In the genomic region with DNA sequence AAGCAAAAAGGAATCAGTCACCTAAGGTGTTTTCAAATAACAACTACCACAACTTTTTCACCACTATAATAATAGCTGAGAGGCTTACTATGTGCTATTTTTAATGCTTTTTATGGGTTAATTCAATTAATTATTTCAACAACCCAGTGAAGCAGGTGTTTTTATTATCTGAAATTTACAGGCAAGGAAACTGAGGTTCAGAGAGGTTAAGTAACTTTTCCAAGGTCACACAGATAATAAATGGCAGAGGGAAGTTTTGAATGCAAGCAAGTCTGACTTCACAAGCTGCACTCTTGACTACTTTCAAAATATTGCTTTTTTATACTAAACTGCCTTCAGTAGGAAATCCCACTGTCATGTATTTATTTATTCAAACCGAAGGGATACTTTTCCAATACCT, we compare ENCODE assay signal across 33 cellular contexts.
"Had no signal": no experiment of that assay in that cellular context is flagged by ENCODE, and none has a peak within 500 bp of the region (broad histone marks: within the 10 kb centered on the region; RNA-seq: fewer than 3 reads in every experiment).

No MANE protein-coding gene starts in this region.

- H3K36me3 ChIP-seq: ascending aorta, breast epithelium, cardiac muscle cell, colonic mucosa, esophagus squamous epithelium, gastroesophageal sphincter had no signal

- H3K4me3 Mint-ChIP-seq: activated CD4-positive, alpha-beta memory T cell treated with anti-CD3 and anti-CD28 coated beads, Interleukin-2, amount 10 ng/mL, durations not matched to agents 7 days and 5 days; activated CD4-positive, alpha-beta T cell treated with anti-CD3 and anti-CD28 coated beads, Interleukin-2, amount 10 ng/mL, durations not matched to agents 7 days and 5 days; activated naive CD8-positive, alpha-beta T cell treated with anti-CD3 and anti-CD28 coated beads, Interleukin-2, amount 10 ng/mL, durations not matched to agents 7 days and 5 days; activated T-cell treated with anti-CD3 and anti-CD28 coated beads, Interleukin-2, amount 50 U/mL, for 24 hours; activated T-cell treated with anti-CD3 and anti-CD28 coated beads, Interleukin-2, amount 50 U/mL, for 72 hours; brain; T-helper 17 cell; T-helper 2 cell treated with Interferon-gamma antibody and Interleukin-4, amounts not matched to agents 5 μg/mL and 100 μg/mL, for 36 hours; WTC11 had no signal

- H3K9me3 ChIP-seq: ascending aorta, breast epithelium, colonic mucosa, esophagus squamous epithelium, gastroesophageal sphincter had no signal

- H3K27ac ChIP-seq: ascending aorta, breast epithelium, cardiac muscle cell, colonic mucosa, epithelial cell of prostate, esophagus squamous epithelium, gastroesophageal sphincter had no signal

- H3K27me3 ChIP-seq: ascending aorta, breast epithelium, cardiac muscle cell, colonic mucosa, gastroesophageal sphincter had no signal

- H3K36me3 Mint-ChIP-seq: brain had no signal

- H3K4me3 ChIP-seq: ascending aorta, breast epithelium, cardiac muscle cell, colonic mucosa, esophagus squamous epithelium, gastroesophageal sphincter had no signal

- FAIRE-seq: endometrium, endothelial cell of umbilical vein had no signal

- ATAC-seq: activated naive CD4-positive, alpha-beta T cell treated with anti-CD3 and anti-CD28 coated beads, Interleukin-2, amount 50 U/mL, for 72 hours; activated T-cell treated with anti-CD3 and anti-CD28 coated beads, Interleukin-2, amount 50 U/mL, for 72 hours; gastroesophageal sphincter; T-helper 17 cell; WTC11 had no signal

- H3K4me1 ChIP-seq: breast epithelium, colonic mucosa had no signal

- H3K27ac Mint-ChIP-seq: activated CD4-positive, alpha-beta memory T cell treated with anti-CD3 and anti-CD28 coated beads, Interleukin-2, amount 10 ng/mL, durations not matched to agents 7 days and 5 days; activated CD4-positive, alpha-beta T cell treated with anti-CD3 and anti-CD28 coated beads, Interleukin-2, amount 10 ng/mL, durations not matched to agents 7 days and 5 days; activated naive CD4-positive, alpha-beta T cell treated with anti-CD3 and anti-CD28 coated beads, Interleukin-2, amount 50 U/mL, for 72 hours; activated naive CD8-positive, alpha-beta T cell treated with anti-CD3 and anti-CD28 coated beads, Interleukin-2, amount 10 ng/mL, durations not matched to agents 7 days and 5 days; activated T-cell treated with anti-CD3 and anti-CD28 coated beads, Interleukin-2, amount 50 U/mL, for 24 hours; activated T-cell treated with anti-CD3 and anti-CD28 coated beads, Interleukin-2, amount 50 U/mL, for 72 hours; brain; T-helper 17 cell; T-helper 2 cell treated with Interferon-gamma antibody and Interleukin-4, amounts not matched to agents 5 μg/mL and 100 μg/mL, for 36 hours; WTC11 had no signal

- H3K9me3 Mint-ChIP-seq: activated CD4-positive, alpha-beta memory T cell treated with anti-CD3 and anti-CD28 coated beads, Interleukin-2, amount 10 ng/mL, durations not matched to agents 7 days and 5 days; activated CD4-positive, alpha-beta T cell treated with anti-CD3 and anti-CD28 coated beads, Interleukin-2, amount 10 ng/mL, durations not matched to agents 7 days and 5 days; activated naive CD4-positive, alpha-beta T cell treated with anti-CD3 and anti-CD28 coated beads, Interleukin-2, amount 50 U/mL, for 72 hours; activated naive CD8-positive, alpha-beta T cell treated with anti-CD3 and anti-CD28 coated beads, Interleukin-2, amount 10 ng/mL, durations not matched to agents 7 days and 5 days; activated T-cell treated with anti-CD3 and anti-CD28 coated beads, Interleukin-2, amount 50 U/mL, for 24 hours; activated T-cell treated with anti-CD3 and anti-CD28 coated beads, Interleukin-2, amount 50 U/mL, for 72 hours; brain; T-helper 2 cell treated with Interferon-gamma antibody and Interleukin-4, amounts not matched to agents 5 μg/mL and 100 μg/mL, for 36 hours had no signal

- DNase-seq: activated CD4-positive, alpha-beta memory T cell treated with anti-CD3 and anti-CD28 coated beads, Interleukin-2, amount 10 ng/mL, durations not matched to agents 7 days and 5 days; activated CD4-positive, alpha-beta T cell treated with anti-CD3 and anti-CD28 coated beads for 1 hour; activated CD4-positive, alpha-beta T cell treated with anti-CD3 and anti-CD28 coated beads for 4 hours; activated CD4-positive, alpha-beta T cell treated with anti-CD3 and anti-CD28 coated beads, Interleukin-2, amount 10 ng/mL, durations not matched to agents 7 days and 5 days; activated CD4-positive, alpha-beta T cell treated with anti-CD3 and anti-CD28 coated beads, Interleukin-2, amount 50 U/mL, for 4 hours; activated CD8-positive, alpha-beta memory T cell treated with anti-CD3 and anti-CD28 coated beads, Interleukin-2, amount 50 U/mL, for 48 hours; activated gamma-delta T cell; activated naive CD4-positive, alpha-beta T cell; activated naive CD8-positive, alpha-beta T cell treated with anti-CD3 and anti-CD28 coated beads, Interleukin-2, amount 10 ng/mL, durations not matched to agents 7 days and 5 days; activated T-cell treated with anti-CD3 and anti-CD28 coated beads for 4 hours; activated T-cell treated with anti-CD3 and anti-CD28 coated beads, Interleukin-2, amount 50 U/mL, for 24 hours; activated T-cell treated with anti-CD3 and anti-CD28 coated beads, Interleukin-2, amount 50 U/mL, for 72 hours; central memory CD4-positive, alpha-beta T cell; cerebellar nuclear complex; colonic mucosa; effector CD8-positive, alpha-beta T cell; esophagus squamous epithelium; foreskin melanocyte; head of caudate nucleus; hippocampal formation; T-helper 17 cell; T1000 had no signal
